ENCODE assay signal across 1 cellular context in the genomic region with DNA sequence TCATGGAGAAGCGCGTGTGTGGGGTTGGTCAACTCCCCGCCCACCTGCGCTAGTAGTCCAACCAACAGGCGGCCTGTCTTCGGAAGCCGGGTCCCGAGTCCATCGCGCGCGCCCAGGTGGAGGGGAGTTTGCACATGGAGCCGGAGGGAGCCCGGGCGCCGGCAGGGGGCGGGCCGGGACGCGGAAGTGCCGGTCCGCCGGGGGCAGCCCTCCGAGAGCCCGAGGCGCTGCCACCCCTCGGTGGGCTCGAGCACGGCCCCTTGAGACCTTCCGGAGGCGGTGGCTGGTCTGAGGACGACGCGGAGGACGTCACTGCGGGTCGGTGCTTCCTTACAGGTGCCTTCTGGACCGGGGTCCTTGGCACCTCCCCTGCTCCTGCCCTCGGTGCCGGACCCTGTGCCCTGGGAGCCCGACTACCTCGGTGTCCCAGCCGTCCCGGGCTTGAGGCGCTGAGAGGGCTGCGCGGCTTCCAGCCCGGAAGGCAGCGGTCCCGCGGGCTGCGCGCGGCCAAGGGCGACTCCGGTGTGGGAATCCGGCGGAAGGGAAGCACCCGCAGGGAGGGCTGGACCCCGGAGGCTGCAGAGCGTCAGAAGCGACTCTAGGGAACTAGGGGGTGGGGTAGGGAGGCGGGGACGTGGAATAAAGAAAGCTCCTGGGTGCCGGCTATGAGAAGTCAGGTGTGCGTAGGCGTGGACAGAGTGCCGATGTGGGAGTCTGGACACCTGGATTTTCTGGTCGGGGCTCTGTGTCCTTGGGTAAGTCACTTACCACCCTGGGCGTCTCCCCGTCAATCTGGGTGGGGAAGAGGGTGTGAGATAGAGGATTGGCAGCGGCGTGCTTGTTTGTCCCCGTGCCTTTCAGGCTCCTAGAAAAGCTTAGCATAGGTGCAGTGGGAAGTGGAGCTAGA.
TF ChIP-seq lines count a peak whose summit lies in the region.

No MANE protein-coding gene starts in this region.

TF ChIP-seq in WTC11, 78 proteins besides CTCF, POLR2A, EP300 and RAD21 (continued from another document and continues in another):
- TF ChIP-seq ZNF138 (CRISPR knock-in tag; conservative IDR thresholded peaks at IDR 0.05) (no peak), ZBTB21 (CRISPR knock-in tag; IDR thresholded peaks at IDR 0.05; ENCODE audit: borderline replicate concordance) (peak; percentile 38; the same call in 1 of the 2 replicates), JAZF1 (CRISPR knock-in tag; IDR thresholded peaks at IDR 0.05) (no peak), E2F4 (CRISPR knock-in tag; IDR thresholded peaks at IDR 0.05; ENCODE audit: borderline replicate concordance, low read depth) (peak; percentile 38; the same call in 1 of the 2 replicates), ZNF219 (CRISPR knock-in tag; IDR thresholded peaks at IDR 0.05; ENCODE audit: borderline replicate concordance) (no peak), FOXJ3 (CRISPR knock-in tag; IDR thresholded peaks at IDR 0.05; ENCODE audit: borderline replicate concordance) (no peak), ESRRA (CRISPR knock-in tag; IDR thresholded peaks at IDR 0.05; ENCODE audit: borderline replicate concordance) (peak; percentile 39; the same call in 1 of the 2 replicates), E2F5 (CRISPR knock-in tag; IDR thresholded peaks at IDR 0.05) (peak; percentile 71; the same call in 1 of the 2 replicates), KAT7 (CRISPR knock-in tag; IDR thresholded peaks at IDR 0.05; ENCODE audit: borderline replicate concordance) (no peak), TP53 (CRISPR knock-in tag; IDR thresholded peaks at IDR 0.05) (no peak), FOXP1 (CRISPR knock-in tag; IDR thresholded peaks at IDR 0.05; ENCODE audit: borderline replicate concordance) (0 out of 2 replicates have a peak, but pooled peaks have one; percentile 29), IRF1 (CRISPR knock-in tag; IDR thresholded peaks at IDR 0.05) (no peak), NR1H2 (CRISPR knock-in tag; IDR thresholded peaks at IDR 0.05) (no peak), ZNF317 (CRISPR knock-in tag; IDR thresholded peaks at IDR 0.05; ENCODE audit: borderline replicate concordance, low read depth) (no peak), ATF2 (CRISPR knock-in tag; IDR thresholded peaks at IDR 0.05; ENCODE audit: borderline replicate concordance, low read depth) (no peak), SMAD4 (CRISPR knock-in tag; IDR thresholded peaks at IDR 0.05) (no peak), ZNF532 (CRISPR knock-in tag; IDR thresholded peaks at IDR 0.05; ENCODE audit: borderline replicate concordance) (no peak), GRHL2 (CRISPR knock-in tag; IDR thresholded peaks at IDR 0.05; ENCODE audit: insufficient replicate concordance, severe bottlenecking) (no peak), ZNF423 (CRISPR knock-in tag; IDR thresholded peaks at IDR 0.05) (no peak), PRRX2 (CRISPR knock-in tag; IDR thresholded peaks at IDR 0.05) (no peak), NR3C1 (CRISPR knock-in tag; conservative IDR thresholded peaks at IDR 0.05; ENCODE audit: low read depth) (no peak), ETV6 (CRISPR knock-in tag; IDR thresholded peaks at IDR 0.05) (0 out of 2 replicates have a peak, but pooled peaks have one; percentile 46), SOX15 (CRISPR knock-in tag; IDR thresholded peaks at IDR 0.05) (no peak)
- TF ChIP-seq, protein P1, sequence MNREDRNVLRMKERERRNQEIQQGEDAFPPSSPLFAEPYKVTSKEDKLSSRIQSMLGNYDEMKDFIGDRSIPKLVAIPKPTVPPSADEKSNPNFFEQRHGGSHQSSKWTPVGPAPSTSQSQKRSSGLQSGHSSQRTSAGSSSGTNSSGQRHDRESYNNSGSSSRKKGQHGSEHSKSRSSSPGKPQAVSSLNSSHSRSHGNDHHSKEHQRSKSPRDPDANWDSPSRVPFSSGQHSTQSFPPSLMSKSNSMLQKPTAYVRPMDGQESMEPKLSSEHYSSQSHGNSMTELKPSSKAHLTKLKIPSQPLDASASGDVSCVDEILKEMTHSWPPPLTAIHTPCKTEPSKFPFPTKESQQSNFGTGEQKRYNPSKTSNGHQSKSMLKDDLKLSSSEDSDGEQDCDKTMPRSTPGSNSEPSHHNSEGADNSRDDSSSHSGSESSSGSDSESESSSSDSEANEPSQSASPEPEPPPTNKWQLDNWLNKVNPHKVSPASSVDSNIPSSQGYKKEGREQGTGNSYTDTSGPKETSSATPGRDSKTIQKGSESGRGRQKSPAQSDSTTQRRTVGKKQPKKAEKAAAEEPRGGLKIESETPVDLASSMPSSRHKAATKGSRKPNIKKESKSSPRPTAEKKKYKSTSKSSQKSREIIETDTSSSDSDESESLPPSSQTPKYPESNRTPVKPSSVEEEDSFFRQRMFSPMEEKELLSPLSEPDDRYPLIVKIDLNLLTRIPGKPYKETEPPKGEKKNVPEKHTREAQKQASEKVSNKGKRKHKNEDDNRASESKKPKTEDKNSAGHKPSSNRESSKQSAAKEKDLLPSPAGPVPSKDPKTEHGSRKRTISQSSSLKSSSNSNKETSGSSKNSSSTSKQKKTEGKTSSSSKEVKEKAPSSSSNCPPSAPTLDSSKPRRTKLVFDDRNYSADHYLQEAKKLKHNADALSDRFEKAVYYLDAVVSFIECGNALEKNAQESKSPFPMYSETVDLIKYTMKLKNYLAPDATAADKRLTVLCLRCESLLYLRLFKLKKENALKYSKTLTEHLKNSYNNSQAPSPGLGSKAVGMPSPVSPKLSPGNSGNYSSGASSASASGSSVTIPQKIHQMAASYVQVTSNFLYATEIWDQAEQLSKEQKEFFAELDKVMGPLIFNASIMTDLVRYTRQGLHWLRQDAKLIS (CRISPR knock-in tag; IDR thresholded peaks at IDR 0.05; ENCODE audit: borderline replicate concordance): no peak
- TF ChIP-seq, protein P2, sequence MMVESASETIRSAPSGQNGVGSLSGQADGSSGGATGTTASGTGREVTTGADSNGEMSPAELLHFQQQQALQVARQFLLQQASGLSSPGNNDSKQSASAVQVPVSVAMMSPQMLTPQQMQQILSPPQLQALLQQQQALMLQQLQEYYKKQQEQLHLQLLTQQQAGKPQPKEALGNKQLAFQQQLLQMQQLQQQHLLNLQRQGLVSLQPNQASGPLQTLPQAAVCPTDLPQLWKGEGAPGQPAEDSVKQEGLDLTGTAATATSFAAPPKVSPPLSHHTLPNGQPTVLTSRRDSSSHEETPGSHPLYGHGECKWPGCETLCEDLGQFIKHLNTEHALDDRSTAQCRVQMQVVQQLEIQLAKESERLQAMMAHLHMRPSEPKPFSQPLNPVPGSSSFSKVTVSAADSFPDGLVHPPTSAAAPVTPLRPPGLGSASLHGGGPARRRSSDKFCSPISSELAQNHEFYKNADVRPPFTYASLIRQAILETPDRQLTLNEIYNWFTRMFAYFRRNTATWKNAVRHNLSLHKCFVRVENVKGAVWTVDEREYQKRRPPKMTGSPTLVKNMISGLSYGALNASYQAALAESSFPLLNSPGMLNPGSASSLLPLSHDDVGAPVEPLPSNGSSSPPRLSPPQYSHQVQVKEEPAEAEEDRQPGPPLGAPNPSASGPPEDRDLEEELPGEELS (CRISPR knock-in tag; IDR thresholded peaks at IDR 0.05): no peak
- TF ChIP-seq, protein P3, sequence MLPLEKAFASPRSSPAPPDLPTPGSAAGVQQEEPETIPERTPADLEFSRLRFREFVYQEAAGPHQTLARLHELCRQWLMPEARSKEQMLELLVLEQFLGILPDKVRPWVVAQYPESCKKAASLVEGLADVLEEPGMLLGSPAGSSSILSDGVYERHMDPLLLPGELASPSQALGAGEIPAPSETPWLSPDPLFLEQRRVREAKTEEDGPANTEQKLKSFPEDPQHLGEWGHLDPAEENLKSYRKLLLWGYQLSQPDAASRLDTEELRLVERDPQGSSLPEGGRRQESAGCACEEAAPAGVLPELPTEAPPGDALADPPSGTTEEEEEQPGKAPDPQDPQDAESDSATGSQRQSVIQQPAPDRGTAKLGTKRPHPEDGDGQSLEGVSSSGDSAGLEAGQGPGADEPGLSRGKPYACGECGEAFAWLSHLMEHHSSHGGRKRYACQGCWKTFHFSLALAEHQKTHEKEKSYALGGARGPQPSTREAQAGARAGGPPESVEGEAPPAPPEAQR (CRISPR knock-in tag; IDR thresholded peaks at IDR 0.05): no peak
- TF ChIP-seq, protein P4, sequence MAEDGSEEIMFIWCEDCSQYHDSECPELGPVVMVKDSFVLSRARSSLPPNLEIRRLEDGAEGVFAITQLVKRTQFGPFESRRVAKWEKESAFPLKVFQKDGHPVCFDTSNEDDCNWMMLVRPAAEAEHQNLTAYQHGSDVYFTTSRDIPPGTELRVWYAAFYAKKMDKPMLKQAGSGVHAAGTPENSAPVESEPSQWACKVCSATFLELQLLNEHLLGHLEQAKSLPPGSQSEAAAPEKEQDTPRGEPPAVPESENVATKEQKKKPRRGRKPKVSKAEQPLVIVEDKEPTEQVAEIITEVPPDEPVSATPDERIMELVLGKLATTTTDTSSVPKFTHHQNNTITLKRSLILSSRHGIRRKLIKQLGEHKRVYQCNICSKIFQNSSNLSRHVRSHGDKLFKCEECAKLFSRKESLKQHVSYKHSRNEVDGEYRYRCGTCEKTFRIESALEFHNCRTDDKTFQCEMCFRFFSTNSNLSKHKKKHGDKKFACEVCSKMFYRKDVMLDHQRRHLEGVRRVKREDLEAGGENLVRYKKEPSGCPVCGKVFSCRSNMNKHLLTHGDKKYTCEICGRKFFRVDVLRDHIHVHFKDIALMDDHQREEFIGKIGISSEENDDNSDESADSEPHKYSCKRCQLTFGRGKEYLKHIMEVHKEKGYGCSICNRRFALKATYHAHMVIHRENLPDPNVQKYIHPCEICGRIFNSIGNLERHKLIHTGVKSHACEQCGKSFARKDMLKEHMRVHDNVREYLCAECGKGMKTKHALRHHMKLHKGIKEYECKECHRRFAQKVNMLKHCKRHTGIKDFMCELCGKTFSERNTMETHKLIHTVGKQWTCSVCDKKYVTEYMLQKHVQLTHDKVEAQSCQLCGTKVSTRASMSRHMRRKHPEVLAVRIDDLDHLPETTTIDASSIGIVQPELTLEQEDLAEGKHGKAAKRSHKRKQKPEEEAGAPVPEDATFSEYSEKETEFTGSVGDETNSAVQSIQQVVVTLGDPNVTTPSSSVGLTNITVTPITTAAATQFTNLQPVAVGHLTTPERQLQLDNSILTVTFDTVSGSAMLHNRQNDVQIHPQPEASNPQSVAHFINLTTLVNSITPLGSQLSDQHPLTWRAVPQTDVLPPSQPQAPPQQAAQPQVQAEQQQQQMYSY (CRISPR knock-in tag; IDR thresholded peaks at IDR 0.05): no peak; the same call in 1 of the 2 replicates
